In the genomic region with DNA sequence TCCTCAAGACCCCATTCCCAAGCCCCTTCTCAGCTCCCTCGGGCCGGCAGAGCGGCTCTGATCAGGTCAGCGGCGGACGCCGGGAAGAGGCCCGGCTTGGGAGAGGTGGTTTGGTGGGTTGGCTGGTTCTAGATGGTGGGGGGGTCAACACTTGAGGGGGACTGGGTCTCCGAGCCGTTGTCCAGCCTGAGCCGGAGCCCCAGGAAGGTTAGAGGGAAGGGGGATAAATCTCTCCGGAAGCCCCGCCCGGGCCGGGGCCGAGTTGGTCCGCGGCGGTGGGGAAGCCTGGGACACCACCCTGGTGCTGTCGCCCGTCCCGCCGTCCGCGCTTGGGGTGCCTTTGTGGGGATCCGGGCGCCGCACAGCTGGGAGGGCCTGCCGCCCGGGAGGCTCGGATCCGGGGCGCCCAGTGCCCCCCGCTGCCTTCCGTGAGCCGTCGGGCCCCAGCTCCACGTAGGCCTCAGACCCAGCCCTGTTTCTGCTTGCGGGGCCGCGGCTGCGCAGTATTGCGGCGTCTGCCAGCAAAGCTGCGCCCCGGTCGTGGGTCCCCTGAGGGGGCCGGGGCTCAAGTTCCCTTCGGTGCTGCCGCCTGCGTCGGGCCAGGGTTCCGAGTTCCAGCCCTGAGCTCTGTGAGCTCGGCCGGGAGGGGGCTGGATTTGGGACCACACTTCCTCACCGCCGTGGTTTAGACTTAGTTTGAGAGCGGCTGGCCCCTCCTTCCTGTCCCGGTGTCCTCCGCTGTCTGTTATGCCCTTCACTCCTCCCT, we compare ENCODE assay signal across 7 cellular contexts. TPM values are rescaled to one million over a fixed set of nuclear protein-coding genes. Genes with fewer than 3 reads are reported as not detected.
DNase-seq lines count a peak whose midpoint lies in the region; ATAC-seq lines count a peak whose summit lies in the region.

No MANE protein-coding gene starts in this region.

- ATAC-seq in GM19035 (IDR thresholded peaks at IDR 0.05; ENCODE audit: unreplicated experiment) (peak; percentile 62), HG03159 (IDR thresholded peaks at IDR 0.05; ENCODE audit: unreplicated experiment) (peak; percentile 49)
- peak; percentile 66 to 67 for ATAC-seq in activated CD4-positive, CD25-positive, alpha-beta regulatory T cell treated with anti-CD3 and anti-CD28 coated beads, Interleukin-2, amount 50 U/mL, for 24 hours

- DNase-seq in dermis blood vessel endothelial cell (peak; percentile 74), lung microvascular endothelial cell (ENCODE audit: low read depth in 2 of 2) (peak; percentile 72 to 77), occipital lobe (lab: John Stamatoyannopoulos, UW) (no peak)
- DNase-seq in stimulated activated CD8-positive, alpha-beta memory T cell treated with anti-CD3 and anti-CD28 coated beads, Interleukin-15, amount 100 ng/mL, for 1 hour (ENCODE audit: low read depth) = peak; percentile 45

RNA-seq across cellular contexts. Expression of a gene that starts 0.6 kb away (rescaled TPM):
- total RNA-seq in dermis blood vessel endothelial cell = 6.3 and 8.8 TPM in 2 replicates
- total RNA-seq in lung microvascular endothelial cell = 2.8 and 7.3 TPM in 2 replicates
- 10.8 TPM for total RNA-seq in occipital lobe

RNA-seq across cellular contexts. Expression of a gene that starts 17.8 kb away (rescaled TPM):
- total RNA-seq in dermis blood vessel endothelial cell (4,132 and 4,370 TPM in 2 replicates), lung microvascular endothelial cell (4,616 and 5,265 TPM in 2 replicates), occipital lobe (2,761 TPM)

RNA-seq across cellular contexts. Expression of a gene that starts 38.4 kb away (rescaled TPM):
- total RNA-seq in dermis blood vessel endothelial cell = 9.0 and 9.2 TPM in 2 replicates
- 6.1 and 10.3 TPM in 2 replicates for total RNA-seq in lung microvascular endothelial cell
- 11.9 TPM for total RNA-seq in occipital lobe

RNA-seq across cellular contexts. Expression of a gene that starts 56.5 kb away (rescaled TPM):
- 2.7 and 5.2 TPM in 2 replicates for total RNA-seq in dermis blood vessel endothelial cell
- 0.99 and 4.6 TPM in 2 replicates for total RNA-seq in lung microvascular endothelial cell
- 0.78 TPM for total RNA-seq in occipital lobe
